ENCODE assay signal across 8 cellular contexts in genomic region chr9:36550631-36551098, GRCh38. TPM values are rescaled to one million over a fixed set of nuclear protein-coding genes. Genes with fewer than 3 reads are reported as not detected.
A peak's percentile ranks its signal among the peaks of the same experiment; 100 is the strongest.
DNase-seq lines count a peak whose midpoint lies in the region; ATAC-seq, FAIRE-seq and TF ChIP-seq lines count a peak whose summit lies in the region.
"Not testable (repeated sequence)": the region's sequence is repeated elsewhere in the genome, so short reads cannot be mapped to it uniquely, and the experiment has no call there.

No MANE protein-coding gene starts in this region.

- TF ChIP-seq EP300 in SK-N-SH (IDR thresholded peaks at IDR 0.05; ENCODE audit: borderline replicate concordance in 1 of 2, low read depth in 1 of 2, low read length in 1 of 2); HepG2 (IDR thresholded peaks at IDR 0.05; ENCODE audit: low read depth in 2 of 2, low read length in 2 of 2); HepG2 (CRISPR knock-in tag; IDR thresholded peaks at IDR 0.05; ENCODE audit: borderline replicate concordance): not testable (repeated sequence)

- 0 out of 2 replicates have a peak overlapping the region, but pooled peaks have one; percentile 45 for H2AFZ ChIP-seq in SK-N-SH (ENCODE audit: low read depth)
- H2AFZ ChIP-seq in HepG2 (ENCODE audit: low read length) = not testable (repeated sequence)

- not testable (repeated sequence) for TF ChIP-seq CTCF in GM06990 (IDR thresholded peaks at IDR 0.05; ENCODE audit: insufficient read depth, low read length, poor library complexity, severe bottlenecking); SK-N-SH (IDR thresholded peaks at IDR 0.05); HepG2 (CRISPR knock-in tag; IDR thresholded peaks at IDR 0.05)

- H3K4me2 ChIP-seq in SK-N-SH; HepG2 (ENCODE audit: low read depth, low read length): not testable (repeated sequence)

- not testable (repeated sequence) for H3K36me3 ChIP-seq in GM06990 (ENCODE audit: control insufficient read depth, insufficient read depth, low read length); SK-N-SH (replicated peaks in 1 of 2; ENCODE audit: control insufficient read depth in 1 of 2, insufficient read depth in 2 of 2, low read length in 1 of 2); HepG2 (replicated peaks in 1 of 2; ENCODE audit: control insufficient read depth in 1 of 2, insufficient read depth in 2 of 2, low read length in 2 of 2)

- not testable (repeated sequence) for H3K9me3 ChIP-seq in SK-N-SH; HepG2 (ENCODE audit: low read length)

- not testable (repeated sequence) for H3K4me3 ChIP-seq in GM06990 (replicated peaks; ENCODE audit: low read depth, low read length); SK-N-SH (ENCODE audit: low read depth in 2 of 2, low read length in 1 of 2); HepG2 (replicated peaks in 1 of 3; ENCODE audit: insufficient read depth in 1 of 3, low read depth in 2 of 3, low read length in 3 of 3)

- H3K27me3 ChIP-seq in GM06990 (replicated peaks; ENCODE audit: control insufficient read depth, insufficient read depth, low read length); SK-N-SH (ENCODE audit: insufficient read depth); HepG2 (ENCODE audit: control insufficient read depth in 1 of 2, insufficient read depth in 2 of 2, low read length in 2 of 2): not testable (repeated sequence)

- not testable (repeated sequence) for H3F3A ChIP-seq in SK-N-SH (replicated peaks; ENCODE audit: insufficient read depth)

- BruUV-seq in HepG2 (replicated peaks; lab: Mats Ljungman, UMichigan) = not testable (repeated sequence)

- POLR2A ChIA-PET in SK-N-SH (lab: Yijun Ruan, JAX); HepG2 (lab: Yijun Ruan, JAX): not testable (repeated sequence)

- not testable (repeated sequence) for TF ChIP-seq RAD21 in SK-N-SH (IDR thresholded peaks at IDR 0.05; ENCODE audit: low read length); HepG2 (CRISPR knock-in tag; IDR thresholded peaks at IDR 0.05)

- CTCF ChIA-PET in SK-N-SH (lab: Yijun Ruan, JAX) = interaction anchor here (1.4 to 9.5 kb wide), 2 partner anchors 100 to 145 kb away, joined by 5 to 181 read pairs; no protein-coding TSS in a partner anchor
- CTCF ChIA-PET in HepG2 (lab: Yijun Ruan, JAX; ENCODE audit: low intra/inter-chr PET ratio, low total read pairs) = not testable (repeated sequence)

- ATAC-seq in GM18511 (IDR thresholded peaks at IDR 0.05; ENCODE audit: unreplicated experiment) (peak; percentile 63), GM19351 (IDR thresholded peaks at IDR 0.05; ENCODE audit: unreplicated experiment) (peak; percentile 74), GM21786 (IDR thresholded peaks at IDR 0.05; ENCODE audit: unreplicated experiment) (peak; percentile 57), HG02981 (IDR thresholded peaks at IDR 0.05; ENCODE audit: unreplicated experiment) (peak; percentile 51), HG03442 (IDR thresholded peaks at IDR 0.05; ENCODE audit: unreplicated experiment) (peak; percentile 55)
- ATAC-seq in HepG2 = not testable (repeated sequence)

- in situ Hi-C loops in HepG2 (cut with HindIII; ENCODE audit: extremely low pct_ligation_motif_present, low pct_unique_long_range_greater_than_20kb) = not testable (repeated sequence)

- H4K20me1 ChIP-seq in SK-N-SH (ENCODE audit: insufficient read depth); HepG2 (ENCODE audit: insufficient read depth, low read length): not testable (repeated sequence)

- not testable (repeated sequence) for TF ChIP-seq POLR2A in HepG2 (IDR thresholded peaks at IDR 0.05; ENCODE audit: insufficient read depth in 1 of 2, low read depth in 2 of 2, low read length in 2 of 2)

- not testable (repeated sequence) for H3K79me2 ChIP-seq in SK-N-SH (ENCODE audit: insufficient read depth); HepG2 (ENCODE audit: insufficient read depth, low read length)

- not testable (repeated sequence) for FAIRE-seq in HepG2 (lab: Jason Lieb, UNC)

- 95% methylated on average over 10 of the region's 10 CpGs for WGBS in SK-N-SH (ENCODE audit: low lambda C conversion rate)
- 76% methylated on average over 10 of the region's 10 CpGs for WGBS in HepG2 (ENCODE audit: low lambda C conversion rate)

- H3K9me2 ChIP-seq in SK-N-SH = not testable (repeated sequence)

- DNase-seq in GM06990 (ENCODE audit: extremely low read depth, insufficient read length) = peak; percentile 59
- DNase-seq in SK-N-SH; HepG2 (ENCODE audit: low spot score): not testable (repeated sequence)

- peak overlapping the region in 1 of 2 experiments; percentile 37; a peak in 2 of 4 replicates for H3K27ac ChIP-seq in SK-N-SH (ENCODE audit: low read depth in 2 of 2, low read length in 1 of 2)
- not testable (repeated sequence) for H3K27ac ChIP-seq in HepG2 (ENCODE audit: extremely low read length, insufficient read depth, low read length)

- not testable (repeated sequence) for H3K9ac ChIP-seq in SK-N-SH; HepG2 (ENCODE audit: insufficient read depth, low read depth, low read length)

- not testable (repeated sequence) for H3K4me1 ChIP-seq in SK-N-SH (ENCODE audit: control insufficient read depth in 1 of 2, insufficient read depth in 2 of 2, low read depth in 1 of 2, low read length in 1 of 2); HepG2 (ENCODE audit: insufficient read depth, low read length)

- intact Hi-C loops in HepG2 (cut with micrococcal nuclease; ENCODE audit: unreplicated experiment) = not testable (repeated sequence)

TF ChIP-seq in HepG2, 621 proteins besides CTCF, POLR2A, EP300 and RAD21:
- TF ChIP-seq NFE2L2 (IDR thresholded peaks at IDR 0.05; ENCODE audit: low read length) (peak; percentile 86), MAFF (IDR thresholded peaks at IDR 0.05; ENCODE audit: low read depth, low read length) (peak; percentile 71), MAFK (conservative IDR thresholded peaks at IDR 0.05 in 1 of 2, IDR thresholded peaks at IDR 0.05 in 1 of 2; ENCODE audit: low read length in 2 of 2) (peak; percentile 78 to 87)

RNA-seq across cellular contexts. Expression of gene MELK, which starts 22.0 kb away (rescaled TPM):
- polyA plus RNA-seq in SK-N-SH (2012; rRNA removed) (16.5 and 18.0 TPM in 2 replicates), HepG2 (2011; rRNA removed) (9.0 and 16.7 TPM in 2 replicates)
- 22.3 and 26.8 TPM in 2 replicates for polyA plus RNA-seq in SK-N-SH (2012; cell fraction: cytosol; rRNA removed)
- polyA plus RNA-seq in SK-N-SH (2012; cell fraction: nucleus; rRNA removed) = 7.7 and 16.1 TPM in 2 replicates
- 50.4 and 59.1 TPM in 2 replicates for total RNA-seq in HepG2 (2016; rRNA removed; fragmentation: Illumina TruSeq; extraction: Trizol)
- total RNA-seq in HepG2 (2016; cell fraction: cytosol; rRNA removed; fragmentation: Illumina TruSeq; extraction: Trizol; ENCODE audit: low read depth) = 13.2 and 15.7 TPM in 2 replicates
- total RNA-seq in HepG2 (2016; cell fraction: insoluble cytoplasmic fraction; rRNA removed; fragmentation: Illumina TruSeq; extraction: Trizol) = 47.2 and 60.4 TPM in 2 replicates
- 24.2 and 27.3 TPM in 2 replicates for total RNA-seq in HepG2 (2016; cell fraction: membrane; rRNA removed; fragmentation: Illumina TruSeq; extraction: Trizol)
- 30.5 and 34.0 TPM in 2 replicates for total RNA-seq in HepG2 (2016; cell fraction: nucleus; rRNA removed; fragmentation: Illumina TruSeq; extraction: Trizol)
- polyA plus RNA-seq in HepG2 (2011; cell fraction: cytosol; rRNA removed) = 7.3 and 7.8 TPM in 2 replicates
- polyA plus RNA-seq in HepG2 (2011; cell fraction: nucleus; rRNA removed) = 4.2 and 5.8 TPM in 2 replicates
- 6.8 and 12.4 TPM in 2 replicates for polyA plus RNA-seq in HepG2 (2012)
- polyA plus RNA-seq in HepG2 (2016; cell fraction: cytosol; fragmentation: Illumina TruSeq; extraction: Trizol; ENCODE audit: low read depth) = 3.9 and 4.1 TPM in 2 replicates
- polyA plus RNA-seq in HepG2 (2016; cell fraction: insoluble cytoplasmic fraction; fragmentation: Illumina TruSeq; extraction: Trizol; ENCODE audit: low read depth) = 51.4 and 54.8 TPM in 2 replicates
- polyA plus RNA-seq in HepG2 (2016; cell fraction: membrane; fragmentation: Illumina TruSeq; extraction: Trizol; ENCODE audit: low read depth) = 11.6 and 11.9 TPM in 2 replicates
- 38.6 and 40.3 TPM in 2 replicates for polyA plus RNA-seq in HepG2 (2016; cell fraction: nucleus; fragmentation: Illumina TruSeq; extraction: Trizol; ENCODE audit: insufficient read depth, low read depth)
- 3.1 and 16.5 TPM in 2 replicates for polyA minus RNA-seq in HepG2 (2011; rRNA and poly(A)+ RNA removed; ENCODE audit: low replicate concordance)
- polyA minus RNA-seq in HepG2 (2011; cell fraction: cytosol; rRNA and poly(A)+ RNA removed) = 10.1 and 12.9 TPM in 2 replicates
- 10.4 and 11.7 TPM in 2 replicates for polyA minus RNA-seq in HepG2 (2011; cell fraction: nucleus; rRNA and poly(A)+ RNA removed)
